Comparison of ENCODE assay signal across 2 cellular contexts in the genomic region with DNA sequence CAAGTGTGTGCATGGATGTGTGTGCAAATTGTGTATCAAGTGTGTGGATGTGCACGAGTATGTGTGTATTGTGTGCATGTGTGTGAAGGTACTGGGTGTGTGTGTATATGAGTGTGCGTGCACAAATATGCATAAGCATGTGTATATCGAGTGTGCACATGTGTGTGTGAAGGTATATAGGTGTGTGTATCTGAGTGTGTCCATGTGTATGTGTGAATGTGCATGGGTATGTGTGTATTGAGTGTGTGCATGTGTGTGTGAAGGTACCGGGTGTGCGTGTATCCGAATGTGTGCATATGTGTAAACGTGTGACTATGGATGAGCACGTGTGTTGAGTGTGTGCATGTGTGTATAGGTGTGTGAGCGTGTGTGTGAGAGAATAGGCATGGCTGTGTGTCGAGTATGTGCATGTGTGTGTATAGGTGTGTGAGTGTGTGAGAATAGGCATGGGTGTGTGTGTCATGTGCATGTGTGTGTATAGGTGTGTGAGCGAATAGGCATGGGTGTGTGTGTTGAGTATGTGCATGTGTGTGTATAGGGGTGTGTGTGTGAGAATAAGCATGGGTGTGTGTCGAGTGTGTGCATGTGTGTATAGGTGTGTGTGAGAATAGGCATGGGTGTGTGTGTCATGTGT.
TF ChIP-seq lines count a peak whose summit lies in the region.

No MANE protein-coding gene starts in this region.

TF ChIP-seq in WTC11, 78 proteins besides CTCF, POLR2A, EP300 and RAD21:
- TF ChIP-seq, protein P1, sequence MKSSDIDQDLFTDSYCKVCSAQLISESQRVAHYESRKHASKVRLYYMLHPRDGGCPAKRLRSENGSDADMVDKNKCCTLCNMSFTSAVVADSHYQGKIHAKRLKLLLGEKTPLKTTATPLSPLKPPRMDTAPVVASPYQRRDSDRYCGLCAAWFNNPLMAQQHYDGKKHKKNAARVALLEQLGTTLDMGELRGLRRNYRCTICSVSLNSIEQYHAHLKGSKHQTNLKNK (CRISPR knock-in tag; IDR thresholded peaks at IDR 0.05), result no peak
- 0 out of 2 replicates have a peak, but pooled peaks have one; percentile 70 for TF ChIP-seq ZBTB43 (CRISPR knock-in tag; IDR thresholded peaks at IDR 0.05)
- no peak for TF ChIP-seq NFYB (CRISPR knock-in tag; conservative IDR thresholded peaks at IDR 0.05; ENCODE audit: low read depth)
TF ChIP-seq in WTC11: peak in this region for 1.

TF ChIP-seq in H1, 55 proteins besides CTCF, POLR2A, EP300 and RAD21:
- no peak for TF ChIP-seq CTBP2 (IDR thresholded peaks at IDR 0.05; ENCODE audit: borderline replicate concordance, insufficient read depth, insufficient read length, low read length)
- no peak for TF ChIP-seq ASH2L (IDR thresholded peaks at IDR 0.05; ENCODE audit: low read length)
